1 cellular context compared by ENCODE assay signal in genomic region chr6:73580247-73581149, GRCh38.
TF ChIP-seq lines count a peak whose summit lies in the region.

No MANE protein-coding gene starts in this region.

TF ChIP-seq in K562, 482 proteins besides CTCF, POLR2A, EP300 and RAD21 (continued from another document and continues in another):
- TF ChIP-seq FOXK2 (conservative IDR thresholded peaks at IDR 0.05 in 1 of 2, IDR thresholded peaks at IDR 0.05 in 1 of 2; ENCODE audit: low read depth in 2 of 2) (peak; percentile 66 to 73; a peak in 2 of 4 replicates), E2F6 (IDR thresholded peaks at IDR 0.05; ENCODE audit: borderline replicate concordance in 1 of 2, extremely low read depth in 1 of 2, insufficient read depth in 1 of 2, insufficient read length in 1 of 2, low read depth in 1 of 2, low read length in 1 of 2, poor library complexity in 1 of 2, severe bottlenecking in 1 of 2) (peak in 1 of 2 experiments; percentile 26), NR4A1 (CRISPR knock-in tag; IDR thresholded peaks at IDR 0.05) (no peak), NR4A1 (tag; IDR thresholded peaks at IDR 0.05) (0 out of 2 replicates have a peak, but pooled peaks have one; percentile 48), EZH2 (IDR thresholded peaks at IDR 0.05; ENCODE audit: borderline replicate concordance, low read depth, low read length) (no peak), BCLAF1 (IDR thresholded peaks at IDR 0.05; ENCODE audit: borderline replicate concordance in 1 of 2, control insufficient read depth in 1 of 2, low read depth in 2 of 2, low read length in 1 of 2) (0 out of 4 replicates have a peak, but pooled peaks of 1 of the 2 experiments have one; percentile 45), ADNP (tag; IDR thresholded peaks at IDR 0.05) (no peak), ELF1 (tag; IDR thresholded peaks at IDR 0.05) (no peak), CUX1 (CRISPR knock-in tag; IDR thresholded peaks at IDR 0.05) (0 out of 2 replicates have a peak, but pooled peaks have one; percentile 51), FOSL1 (tag; conservative IDR thresholded peaks at IDR 0.05) (peak; percentile 94), ZNF830 (CRISPR knock-in tag; IDR thresholded peaks at IDR 0.05) (no peak), GABPA (tag; conservative IDR thresholded peaks at IDR 0.05; ENCODE audit: low read depth) (0 out of 2 replicates have a peak, but pooled peaks have one; percentile 32), MTA3 (IDR thresholded peaks at IDR 0.05; ENCODE audit: borderline replicate concordance) (peak; percentile 48; the same call in 1 of the 2 replicates), STAT5A (IDR thresholded peaks at IDR 0.05; ENCODE audit: borderline replicate concordance, low read length) (peak; percentile 22; the same call in 1 of the 2 replicates), TEAD4 (IDR thresholded peaks at IDR 0.05; ENCODE audit: low read length) (peak; percentile 33), TEAD4 (CRISPR knock-in tag; IDR thresholded peaks at IDR 0.05; ENCODE audit: borderline replicate concordance) (no peak), GATAD2A (IDR thresholded peaks at IDR 0.05) (no peak), GTF2B (IDR thresholded peaks at IDR 0.05; ENCODE audit: extremely low read depth, insufficient read length) (no peak), CREB1 (IDR thresholded peaks at IDR 0.05) (0 out of 2 replicates have a peak, but pooled peaks have one; percentile 48), CREB1 (CRISPR knock-in tag; IDR thresholded peaks at IDR 0.05) (no peak), CREB5 (CRISPR knock-in tag; IDR thresholded peaks at IDR 0.05) (no peak), L3MBTL2 (IDR thresholded peaks at IDR 0.05) (peak; percentile 61), HNRNPH1 (optimal IDR thresholded peaks at IDR 0.05; ENCODE audit: low read depth, low read length) (no peak), PHF8 (IDR thresholded peaks at IDR 0.05; ENCODE audit: borderline replicate concordance, low read length) (peak; percentile 34; the same call in 1 of the 2 replicates), BMI1 (IDR thresholded peaks at IDR 0.05; ENCODE audit: low read length) (0 out of 2 replicates have a peak, but pooled peaks have one; percentile 32), ZC3H11A (IDR thresholded peaks at IDR 0.05; ENCODE audit: low read depth, low read length) (no peak), ZNF347 (CRISPR knock-in tag; IDR thresholded peaks at IDR 0.05; ENCODE audit: low read depth) (no peak), MTA1 (IDR thresholded peaks at IDR 0.05; ENCODE audit: borderline replicate concordance) (peak; percentile 55; the same call in 1 of the 2 replicates), SMARCA5 (IDR thresholded peaks at IDR 0.05) (no peak), TAF1 (IDR thresholded peaks at IDR 0.05; ENCODE audit: control insufficient read depth, extremely low read depth, insufficient read depth, low read length, severe bottlenecking) (peak; percentile 62), WHSC1 (IDR thresholded peaks at IDR 0.05; ENCODE audit: low read length) (no peak)
- TF ChIP-seq, protein P1, sequence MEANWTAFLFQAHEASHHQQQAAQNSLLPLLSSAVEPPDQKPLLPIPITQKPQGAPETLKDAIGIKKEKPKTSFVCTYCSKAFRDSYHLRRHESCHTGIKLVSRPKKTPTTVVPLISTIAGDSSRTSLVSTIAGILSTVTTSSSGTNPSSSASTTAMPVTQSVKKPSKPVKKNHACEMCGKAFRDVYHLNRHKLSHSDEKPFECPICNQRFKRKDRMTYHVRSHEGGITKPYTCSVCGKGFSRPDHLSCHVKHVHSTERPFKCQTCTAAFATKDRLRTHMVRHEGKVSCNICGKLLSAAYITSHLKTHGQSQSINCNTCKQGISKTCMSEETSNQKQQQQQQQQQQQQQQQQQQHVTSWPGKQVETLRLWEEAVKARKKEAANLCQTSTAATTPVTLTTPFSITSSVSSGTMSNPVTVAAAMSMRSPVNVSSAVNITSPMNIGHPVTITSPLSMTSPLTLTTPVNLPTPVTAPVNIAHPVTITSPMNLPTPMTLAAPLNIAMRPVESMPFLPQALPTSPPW (CRISPR knock-in tag; IDR thresholded peaks at IDR 0.05), result peak; percentile 62
- TF ChIP-seq, protein P2, sequence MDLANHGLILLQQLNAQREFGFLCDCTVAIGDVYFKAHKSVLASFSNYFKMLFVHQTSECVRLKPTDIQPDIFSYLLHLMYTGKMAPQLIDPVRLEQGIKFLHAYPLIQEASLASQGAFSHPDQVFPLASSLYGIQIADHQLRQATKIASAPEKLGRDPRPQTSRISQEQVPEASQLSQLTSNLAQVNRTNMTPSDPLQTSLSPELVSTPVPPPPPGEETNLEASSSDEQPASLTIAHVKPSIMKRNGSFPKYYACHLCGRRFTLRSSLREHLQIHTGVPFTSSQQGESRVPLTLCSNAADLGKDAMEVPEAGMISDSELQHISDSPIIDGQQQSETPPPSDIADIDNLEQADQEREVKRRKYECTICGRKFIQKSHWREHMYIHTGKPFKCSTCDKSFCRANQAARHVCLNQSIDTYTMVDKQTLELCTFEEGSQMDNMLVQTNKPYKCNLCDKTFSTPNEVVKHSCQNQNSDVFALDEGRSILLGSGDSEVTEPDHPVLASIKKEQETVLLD (IDR thresholded peaks at IDR 0.05), result 0 out of 2 replicates have a peak, but pooled peaks have one; percentile 19
- TF ChIP-seq, protein P3, sequence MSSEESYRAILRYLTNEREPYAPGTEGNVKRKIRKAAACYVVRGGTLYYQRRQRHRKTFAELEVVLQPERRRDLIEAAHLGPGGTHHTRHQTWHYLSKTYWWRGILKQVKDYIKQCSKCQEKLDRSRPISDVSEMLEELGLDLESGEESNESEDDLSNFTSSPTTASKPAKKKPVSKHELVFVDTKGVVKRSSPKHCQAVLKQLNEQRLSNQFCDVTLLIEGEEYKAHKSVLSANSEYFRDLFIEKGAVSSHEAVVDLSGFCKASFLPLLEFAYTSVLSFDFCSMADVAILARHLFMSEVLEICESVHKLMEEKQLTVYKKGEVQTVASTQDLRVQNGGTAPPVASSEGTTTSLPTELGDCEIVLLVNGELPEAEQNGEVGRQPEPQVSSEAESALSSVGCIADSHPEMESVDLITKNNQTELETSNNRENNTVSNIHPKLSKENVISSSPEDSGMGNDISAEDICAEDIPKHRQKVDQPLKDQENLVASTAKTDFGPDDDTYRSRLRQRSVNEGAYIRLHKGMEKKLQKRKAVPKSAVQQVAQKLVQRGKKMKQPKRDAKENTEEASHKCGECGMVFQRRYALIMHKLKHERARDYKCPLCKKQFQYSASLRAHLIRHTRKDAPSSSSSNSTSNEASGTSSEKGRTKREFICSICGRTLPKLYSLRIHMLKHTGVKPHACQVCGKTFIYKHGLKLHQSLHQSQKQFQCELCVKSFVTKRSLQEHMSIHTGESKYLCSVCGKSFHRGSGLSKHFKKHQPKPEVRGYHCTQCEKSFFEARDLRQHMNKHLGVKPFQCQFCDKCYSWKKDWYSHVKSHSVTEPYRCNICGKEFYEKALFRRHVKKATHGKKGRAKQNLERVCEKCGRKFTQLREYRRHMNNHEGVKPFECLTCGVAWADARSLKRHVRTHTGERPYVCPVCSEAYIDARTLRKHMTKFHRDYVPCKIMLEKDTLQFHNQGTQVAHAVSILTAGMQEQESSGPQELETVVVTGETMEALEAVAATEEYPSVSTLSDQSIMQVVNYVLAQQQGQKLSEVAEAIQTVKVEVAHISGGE (CRISPR knock-in tag; IDR thresholded peaks at IDR 0.05), result 0 out of 6 replicates have a peak, but pooled peaks of 1 of the 3 experiments have one; percentile 31
